8 cellular contexts compared by ENCODE assay signal in genomic region chr21:25895565-25896205, GRCh38.
DNase-seq lines count a peak whose midpoint lies in the region; ATAC-seq, FAIRE-seq and TF ChIP-seq lines count a peak whose summit lies in the region.

No MANE protein-coding gene starts in this region.

- no peak for FAIRE-seq in GM12878 (lab: Jason Lieb, UNC)

- H3K27ac ChIP-seq in A673 (ENCODE audit: low read depth, low read length, poor library complexity, severe bottlenecking) (peak overlapping the region; percentile 59), GM12878 (ENCODE audit: control insufficient read depth, insufficient read depth) (no peak overlapping the region), vagina (no peak overlapping the region)

- POLR2A ChIA-PET in A673 (lab: Charles Lee; ENCODE audit: low non-redundant PET) (interaction anchor here (1.1 kb wide), 1 partner anchor 272 kb away, joined by 4 read pairs; no protein-coding TSS in a partner anchor), GM12878 (lab: Charles Lee) (no interaction called here)

- H3K9ac ChIP-seq in GM12878 (ENCODE audit: control insufficient read depth, insufficient read depth, low read length) = no peak overlapping the region

- intact Hi-C loops in A673 (cut with micrococcal nuclease; ENCODE audit: unreplicated experiment) (loop anchor here (2.0 kb wide), 1 partner anchor 273 kb away; no protein-coding TSS in a partner anchor), GM12878 (cut with micrococcal nuclease; ENCODE audit: unreplicated experiment) (loop anchor here (5.0 kb wide), 2 partner anchors 272 to 822 kb away; no protein-coding TSS in a partner anchor), vagina (cut with DNase I) (loop anchor here (5.0 kb wide), 1 partner anchor 277 kb away; the partner anchor contains the start of gene APP)

- no peaks in the 10 kb centered on the region for H3K79me2 ChIP-seq in GM12878 (ENCODE audit: control insufficient read depth, insufficient read depth, low read length)

- no peaks in the 10 kb centered on the region for H3K27me3 ChIP-seq in A673 (replicated peaks; ENCODE audit: insufficient read depth, low read depth, low read length, poor library complexity)
- H3K27me3 ChIP-seq in GM12878 (replicated peaks in 1 of 2; ENCODE audit: control insufficient read depth in 2 of 2, insufficient read depth in 2 of 2, low read length in 1 of 2) = no peaks in the 10 kb centered on the region
- H3K27me3 ChIP-seq in kidney epithelial cell (ENCODE audit: control insufficient read depth, insufficient read depth, low read length) = no peaks in the 10 kb centered on the region
- no peaks in the 10 kb centered on the region for H3K27me3 ChIP-seq in vagina

- H3K4me2 ChIP-seq in GM12878 (ENCODE audit: control insufficient read depth, insufficient read depth) = no peak overlapping the region

- in situ Hi-C loops in GM12878 (cut with MboI) = no loop called here

- SMC1A ChIA-PET in GM12878 (lab: Charles Lee; ENCODE audit: uncharacterized antibody, unreplicated experiment) = interaction anchor here (0.6 to 0.9 kb wide), 3 partner anchors 17 to 278 kb away, joined by 3 read pairs; no protein-coding TSS in a partner anchor

- TF ChIP-seq CTCF in A673 (conservative IDR thresholded peaks at IDR 0.05; ENCODE audit: low read depth, low read length) (peak; percentile 69), GM12878 (IDR thresholded peaks at IDR 0.05 in 2 of 3, conservative IDR thresholded peaks at IDR 0.05 in 1 of 3; ENCODE audit: control insufficient read depth in 2 of 3, extremely low read depth in 1 of 3, insufficient read depth in 1 of 3, low read depth in 3 of 3, low read length in 3 of 3) (peak; percentile 26 to 43 (median 42); a peak in 4 of 6 replicates), kidney epithelial cell (IDR thresholded peaks at IDR 0.05; ENCODE audit: insufficient read depth, low read length, poor library complexity, severe bottlenecking) (peak; percentile 26), vagina (IDR thresholded peaks at IDR 0.05) (peak; percentile 26 to 38 (median 26))

- H2AFZ ChIP-seq in GM12878 (ENCODE audit: control insufficient read depth, low read depth, low read length) = no peak overlapping the region

- ATAC-seq in GM18502 (IDR thresholded peaks at IDR 0.05; ENCODE audit: poor library complexity, unreplicated experiment) = peak; percentile 94
- ATAC-seq in HG03039 (IDR thresholded peaks at IDR 0.05; ENCODE audit: unreplicated experiment) = peak; percentile 86
- ATAC-seq in GM12878 = peak; percentile 73

- TF ChIP-seq EP300 in GM12878 (IDR thresholded peaks at IDR 0.05; ENCODE audit: borderline replicate concordance in 1 of 2, control insufficient read depth in 1 of 2, low read depth in 2 of 2, low read length in 2 of 2) = no peak

- CTCF ChIA-PET in A673 (lab: Charles Lee) = interaction anchor here (1.0 to 1.2 kb wide), 2 partner anchors 137 to 274 kb away, joined by 3 to 4 read pairs; no protein-coding TSS in a partner anchor
- CTCF ChIA-PET in GM12878 (lab: Yijun Ruan, JAX) = interaction anchor here (0.6 to 2.2 kb wide), 9 partner anchors 10 to 511 kb away, joined by 3 to 25 read pairs (median 3); partner anchors contain the start of gene APP

- BruUV-seq in A673 (replicated peaks; lab: Mats Ljungman, UMichigan) (no TSS peak), GM12878 (replicated peaks; lab: Mats Ljungman, UMichigan) (no TSS peak)

- no peak for TF ChIP-seq POLR2A in GM12878 (IDR thresholded peaks at IDR 0.05; ENCODE audit: low read depth, low read length)
- TF ChIP-seq POLR2A in vagina (IDR thresholded peaks at IDR 0.05) = no peak

- H3K4me3 ChIP-seq in A673 (ENCODE audit: low read depth, low read length, poor library complexity, severe bottlenecking) (no peak overlapping the region), GM12878 (no peak overlapping the region), kidney epithelial cell (ENCODE audit: low read depth, low read length) (no peak overlapping the region), vagina (no peak overlapping the region)

- H3K9me3 ChIP-seq in A673 (ENCODE audit: low read depth, low read length, poor library complexity, severe bottlenecking) (no peaks in the 10 kb centered on the region), GM12878 (replicated peaks; ENCODE audit: control insufficient read depth, insufficient read depth, low read length) (no peaks in the 10 kb centered on the region), vagina (no peaks in the 10 kb centered on the region)

- peak; percentile 77 for TF ChIP-seq RAD21 in GM12878 (IDR thresholded peaks at IDR 0.05; ENCODE audit: insufficient read depth, low read depth, low read length)

- WGBS in GM12878 (ENCODE audit: insufficient coverage, insufficient replicate concordance, low lambda C conversion rate, missing lambda C conversion rate) = 13% methylated on average over 6 of the region's 6 CpGs

- H3K36me3 ChIP-seq in A673 (ENCODE audit: insufficient read depth, low read length, poor library complexity, severe bottlenecking) = peaks cover 22% of the 10 kb centered on the region
- H3K36me3 ChIP-seq in GM12878 (ENCODE audit: control insufficient read depth in 2 of 2, insufficient read depth in 2 of 2, low read length in 1 of 2) = no peaks in the 10 kb centered on the region
- peaks cover 4% of the 10 kb centered on the region for H3K36me3 ChIP-seq in kidney epithelial cell (ENCODE audit: control insufficient read depth, insufficient read depth, low read length)
- H3K36me3 ChIP-seq in vagina = no peaks in the 10 kb centered on the region

- RAD21 ChIA-PET in GM12878 (lab: Charles Lee; ENCODE audit: unreplicated experiment) = interaction anchor here (1.6 kb wide), 1 partner anchor 273 kb away, joined by 6 read pairs; no protein-coding TSS in a partner anchor

- no peaks in the 10 kb centered on the region for H4K20me1 ChIP-seq in GM12878 (ENCODE audit: control insufficient read depth, insufficient read depth)

- peaks cover 40% of the 10 kb centered on the region for H3K4me1 ChIP-seq in A673 (ENCODE audit: insufficient read depth, low read length, poor library complexity, severe bottlenecking)
- H3K4me1 ChIP-seq in GM12878 (ENCODE audit: control insufficient read depth, insufficient read depth, low read length) = no peaks in the 10 kb centered on the region
- H3K4me1 ChIP-seq in vagina = peaks cover 3% of the 10 kb centered on the region

- peak; percentile 83 for DNase-seq in A673 (ENCODE audit: low spot score)
- peak; percentile 3 for DNase-seq in NCI-H345 treated with DMSO at 0.1 percent for 48 hours (lab: John Stamatoyannopoulos, UW; ENCODE audit: unreplicated experiment)
- no peak for DNase-seq in GM12878 (ENCODE audit: low read depth, low spot score)
- DNase-seq in kidney epithelial cell (ENCODE audit: low read depth) = no peak
- no peak for DNase-seq in vagina (ENCODE audit: extremely low spot score in 2 of 2)
- DNase-seq in GF-D8 (lab: John Stamatoyannopoulos, UW) = no peak

TF ChIP-seq in GM12878, 131 proteins besides CTCF, POLR2A, EP300 and RAD21:
- no peak for TF ChIP-seq NFYA (IDR thresholded peaks at IDR 0.05; ENCODE audit: borderline replicate concordance, low read depth, low read length)
- TF ChIP-seq PBX3 (IDR thresholded peaks at IDR 0.05; ENCODE audit: insufficient replicate concordance, low read depth, low read length) = peak; percentile 79
- peak; percentile 33; the same call in 1 of the 2 replicates for TF ChIP-seq SMC3 (IDR thresholded peaks at IDR 0.05; ENCODE audit: borderline replicate concordance, low read length)
- peak; percentile 87; the same call in 1 of the 3 replicates for TF ChIP-seq POU2F2 (IDR thresholded peaks at IDR 0.05; ENCODE audit: borderline replicate concordance, low read depth, low read length)
- 0 out of 2 replicates have a peak, but pooled peaks have one; percentile 46 for TF ChIP-seq YY1 (IDR thresholded peaks at IDR 0.05; ENCODE audit: low read depth, low read length)
- no peak for TF ChIP-seq CHD2 (IDR thresholded peaks at IDR 0.05; ENCODE audit: borderline replicate concordance, low read depth, low read length)
- peak; percentile 89 for TF ChIP-seq PKNOX1 (IDR thresholded peaks at IDR 0.05)
- TF ChIP-seq IKZF1 (conservative IDR thresholded peaks at IDR 0.05) = no peak

Comparison
In these comparisons a context has a peak if more than half of its experiments do, and no peak if none do; other contexts are left out.
1. DNase-seq: peak in A673 (single experiment) and NCI-H345 treated with DMSO at 0.1 percent for 48 hours (single experiment); none in GM12878 (single experiment), kidney epithelial cell (single experiment), vagina (0 of 2) and GF-D8 (single experiment).
2. Peak in every context shown above with its lines, with median percentiles within 50 percentile points of each other: CTCF ChIP-seq and ATAC-seq.